In the genomic region with DNA sequence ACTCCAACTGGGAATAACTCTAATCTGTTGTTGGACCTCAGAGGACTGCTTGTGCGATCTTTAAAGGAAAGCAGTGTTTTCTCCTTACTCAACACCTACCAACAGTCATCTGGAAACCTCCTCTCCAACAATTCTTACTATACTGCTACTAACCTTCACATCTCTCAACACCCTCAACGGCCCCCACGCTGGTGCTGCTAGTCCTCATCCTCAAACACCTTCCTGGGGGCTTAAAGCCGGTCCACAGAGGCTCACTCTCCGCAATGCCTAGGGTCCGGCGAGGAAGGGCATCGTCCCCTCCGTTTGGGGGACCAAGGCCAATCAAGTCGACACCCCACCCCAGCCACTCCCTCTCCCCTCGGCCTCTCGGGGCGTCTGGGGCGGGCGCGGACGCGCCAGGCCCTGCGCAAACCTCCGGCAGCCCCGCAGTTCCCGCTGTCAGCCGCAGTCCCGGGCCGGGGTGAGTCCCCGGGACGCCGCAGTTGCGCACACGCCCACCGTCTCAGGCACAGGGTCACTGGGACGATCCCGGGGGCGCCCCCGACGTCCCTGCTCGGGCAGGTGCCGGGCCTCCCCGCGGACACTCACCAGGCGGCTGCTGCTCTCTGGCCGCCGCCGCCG, we compare ENCODE assay signal across 8 cellular contexts. TPM values are rescaled to one million over a fixed set of nuclear protein-coding genes. Genes with fewer than 3 reads are reported as not detected.
DNase-seq lines count a peak whose midpoint lies in the region; ATAC-seq and TF ChIP-seq lines count a peak whose summit lies in the region.

No MANE protein-coding gene starts in this region.

- H3K4me1 ChIP-seq in SJCRH30 (no peaks in the 10 kb centered on the region), breast epithelium (peaks cover 0 to 3% of the 10 kb centered on the region in 2 donors), left lung (peaks cover 0 to 14% of the 10 kb centered on the region in 2 donors)

- TF ChIP-seq POLR2A in breast epithelium (IDR thresholded peaks at IDR 0.05): no peak

- TF ChIP-seq CTCF in breast epithelium (IDR thresholded peaks at IDR 0.05): no peak
- TF ChIP-seq CTCF in left lung (IDR thresholded peaks at IDR 0.05): no peak

- H3K4me3 ChIP-seq in SJCRH30 (peak overlapping the region; percentile 70), breast epithelium (peak overlapping the region; percentile 76 to 78 (median 77)), left lung (peak overlapping the region; percentile 62 to 73)

- H3K27me3 ChIP-seq in SJCRH30 (no peaks in the 10 kb centered on the region), breast epithelium (peaks cover 0 to 30% of the 10 kb centered on the region in 2 donors), left lung (no peaks in the 10 kb centered on the region)

- H3K9me3 ChIP-seq in SJCRH30 (replicated peaks): no peaks in the 10 kb centered on the region
- H3K9me3 ChIP-seq in breast epithelium: no peaks in the 10 kb centered on the region
- no peaks in the 10 kb centered on the region for H3K9me3 ChIP-seq in left lung

- peak overlapping the region; percentile 29; the same call in 1 of the 2 replicates for H3K27ac ChIP-seq in SJCRH30
- H3K27ac ChIP-seq in breast epithelium: peak overlapping the region; percentile 85 to 92
- H3K27ac ChIP-seq in left lung: peak overlapping the region; percentile 73 to 87

- peak; percentile 12 for ATAC-seq in Right ventricle myocardium inferior
- peak; percentile 17 for ATAC-seq in HG02943 (IDR thresholded peaks at IDR 0.05; ENCODE audit: low read depth, unreplicated experiment)
- peak; percentile 13 for ATAC-seq in left lung

- intact Hi-C loops in Right ventricle myocardium inferior (cut with DNase I): no loop called here
- intact Hi-C loops in cardiac septum (cut with DNase I): no loop called here
- intact Hi-C loops in breast epithelium (cut with DNase I; ENCODE audit: low total_unique reads): no loop called here
- intact Hi-C loops in left lung (cut with DNase I): no loop called here

- H3K36me3 ChIP-seq in SJCRH30 (no peaks in the 10 kb centered on the region), breast epithelium (no peaks in the 10 kb centered on the region), left lung (no peaks in the 10 kb centered on the region)

- DNase-seq in Right ventricle myocardium inferior (ENCODE audit: missing footprints) (no peak), cardiac septum (ENCODE audit: low spot score) (no peak), SJCRH30 (peak; percentile 7 to 23), breast epithelium (ENCODE audit: low spot score in 2 of 2) (no peak), left lung (peak in 1 of 2 donors; percentile 34), hippocampal formation (lab: John Stamatoyannopoulos, UW) (no peak)
- DNase-seq in stimulated activated CD4-positive, alpha-beta T cell treated with anti-CD3 and anti-CD28 coated beads, TNF-alpha, amount 100 ng/mL, for 1 hour (ENCODE audit: low read depth in 3 of 3, low spot score in 1 of 3): peak in 2 of 3 donors; percentile 0 to 3

RNA-seq across cellular contexts. Expression of gene TAB3, which starts 0.4 kb away (rescaled TPM):
- total RNA-seq in Right ventricle myocardium inferior (12.4 TPM), cardiac septum (16.1 TPM), breast epithelium (10 to 100 TPM; 20.6 to 40.5 (median 27.2) TPM), left lung (10 to 100 TPM; 14.8 to 20.6 TPM)
- total RNA-seq in SJCRH30 (2014; rRNA removed; shearing (Covaris generic)): 12.4 and 13.5 TPM in 2 replicates

Comparison
In these comparisons a context has a peak if more than half of its experiments do, and no peak if none do; other contexts are left out.
1. DNase-seq: peak in SJCRH30 (2 of 2) and stimulated activated CD4-positive, alpha-beta T cell treated with anti-CD3 and anti-CD28 coated beads, TNF-alpha, amount 100 ng/mL, for 1 hour (2 of 3); none in Right ventricle myocardium inferior (single experiment), cardiac septum (single experiment), breast epithelium (0 of 2) and hippocampal formation (0 of 2).
2. H3K27ac ChIP-seq: peak in every context shown above with its lines; median percentile 88 in breast epithelium; 80 in left lung; 29 in SJCRH30.
3. Peak in every context shown above with its lines, with median percentiles within 50 percentile points of each other: ATAC-seq and H3K4me3 ChIP-seq.